In the genomic region with DNA sequence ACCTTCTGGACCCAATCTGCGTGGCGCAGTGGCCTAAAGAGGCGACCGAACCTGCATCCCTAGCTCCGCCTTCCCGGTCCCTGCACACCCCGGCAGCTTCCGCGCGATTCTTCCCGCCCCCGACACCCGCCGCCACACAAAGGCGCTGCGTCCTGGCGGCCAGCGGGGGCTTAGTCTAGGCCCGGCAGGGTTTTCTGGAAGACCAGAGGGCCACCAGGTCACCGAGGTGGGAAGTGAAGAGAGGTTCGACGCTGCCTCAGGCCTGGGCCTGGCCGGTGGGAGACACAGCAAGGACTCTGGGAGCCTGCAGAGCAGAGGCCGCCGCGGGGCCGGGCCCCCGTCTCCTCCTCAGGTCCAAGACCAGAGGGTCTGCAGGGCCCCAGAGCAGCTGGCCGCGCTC, we compare ENCODE assay signal across 8 cellular contexts.
DNase-seq lines count a peak whose midpoint lies in the region; ATAC-seq lines count a peak whose summit lies in the region.

No MANE protein-coding gene starts in this region.

- H3K9me3 ChIP-seq in BLaER1 (no peaks in the 10 kb centered on the region), iPS-18a (ENCODE audit: control insufficient read depth, low read depth, low read length) (no peaks in the 10 kb centered on the region)

- peak overlapping the region; percentile 96 for H3K9ac ChIP-seq in BLaER1
- no peak overlapping the region for H3K9ac ChIP-seq in iPS-18a (ENCODE audit: low read length)

- H3K4me3 ChIP-seq in BLaER1, result peak overlapping the region; percentile 78
- peak overlapping the region; percentile 49 for H3K4me3 ChIP-seq in iPS-18a (ENCODE audit: low read length)

- no peaks in the 10 kb centered on the region for H3K9me3 Mint-ChIP-seq in IgD-negative memory B cell

- peak overlapping the region; percentile 33 to 83 (median 79) for H3K27ac Mint-ChIP-seq in IgD-negative memory B cell

- peak overlapping the region; percentile 96 for H3K27ac ChIP-seq in BLaER1
- no peak overlapping the region for H3K27ac ChIP-seq in iPS-18a (ENCODE audit: low read length)

- H3K36me3 Mint-ChIP-seq in IgD-negative memory B cell, result no peaks in the 10 kb centered on the region

- peak; percentile 27 for DNase-seq in activated effector memory CD4-positive, alpha-beta T cell treated with Interleukin-2 at 50 U/mL for 16 hours
- DNase-seq in stimulated activated CD4-positive, alpha-beta T cell treated with anti-CD3 and anti-CD28 coated beads, TNF-alpha, amount 100 ng/mL, for 24 hours (ENCODE audit: low read depth in 3 of 3), result peak in 2 of 3 experiments; percentile 38 to 60
- no peak for DNase-seq in NCI-H524 (lab: John Stamatoyannopoulos, UW)

- ATAC-seq in HG03175 (IDR thresholded peaks at IDR 0.05; ENCODE audit: unreplicated experiment), result no peak
- no peak for ATAC-seq in HG03457 (IDR thresholded peaks at IDR 0.05; ENCODE audit: unreplicated experiment)

- peak overlapping the region; percentile 87 for H3K4me2 ChIP-seq in BLaER1

- peaks cover 29 to 56% (median 41%) of the 10 kb centered on the region in 3 donors for H3K4me1 Mint-ChIP-seq in IgD-negative memory B cell

- H3K27me3 ChIP-seq in BLaER1, result no peaks in the 10 kb centered on the region
- peaks cover 73% of the 10 kb centered on the region for H3K27me3 ChIP-seq in iPS-18a (ENCODE audit: control insufficient read depth, insufficient read depth, low read length)

- H3K27me3 Mint-ChIP-seq in IgD-negative memory B cell, result no peaks in the 10 kb centered on the region

- H3K4me1 ChIP-seq in BLaER1 (peaks cover 41% of the 10 kb centered on the region), iPS-18a (ENCODE audit: control insufficient read depth, low read depth, low read length) (peaks cover 17% of the 10 kb centered on the region)

- H3K36me3 ChIP-seq in BLaER1, result peaks cover 4% of the 10 kb centered on the region; the same call in 1 of the 2 replicates
- no peaks in the 10 kb centered on the region for H3K36me3 ChIP-seq in iPS-18a (ENCODE audit: control insufficient read depth, low read depth, low read length)

- H3K4me3 Mint-ChIP-seq in IgD-negative memory B cell, result peak overlapping the region; percentile 81 to 93 (median 86)

- no peaks in the 10 kb centered on the region for H4K20me1 ChIP-seq in BLaER1

Comparison
In these comparisons a context has a peak if more than half of its experiments do, and no peak if none do; other contexts are left out.
1. DNase-seq: peak in activated effector memory CD4-positive, alpha-beta T cell treated with Interleukin-2 at 50 U/mL for 16 hours (single experiment) and stimulated activated CD4-positive, alpha-beta T cell treated with anti-CD3 and anti-CD28 coated beads, TNF-alpha, amount 100 ng/mL, for 24 hours (2 of 3); none in NCI-H524 (0 of 2).